In genomic region chr5:1793966-1794895, GRCh38 we compare ENCODE assay signal across 9 cellular contexts. TPM values are rescaled to one million over a fixed set of nuclear protein-coding genes. Genes with fewer than 3 reads are reported as not detected.
DNase-seq lines count a peak whose midpoint lies in the region; ATAC-seq and TF ChIP-seq lines count a peak whose summit lies in the region.
"Had no signal": no experiment of that assay in that cellular context is flagged by ENCODE, and none has a peak within 500 bp of the region (broad histone marks: within the 10 kb centered on the region; RNA-seq: fewer than 3 reads in every experiment).

No MANE protein-coding gene starts in this region.

- no peak for TF ChIP-seq CTCF in Panc1 (IDR thresholded peaks at IDR 0.05)

- H3K27me3 ChIP-seq in Panc1 (ENCODE audit: control insufficient read depth, insufficient read depth, low read length), result no peaks in the 10 kb centered on the region
- no peaks in the 10 kb centered on the region for H3K27me3 ChIP-seq in effector memory CD4-positive, alpha-beta T cell (replicated peaks; ENCODE audit: control insufficient read depth, insufficient read depth, low read length, poor library complexity, severe bottlenecking)
- H3K27me3 ChIP-seq: uterus had no signal

- peak overlapping the region; percentile 81 for H3K4me3 Mint-ChIP-seq in activated CD8-positive, alpha-beta memory T cell treated with anti-CD3 and anti-CD28 coated beads, Interleukin-2, amount 10 ng/mL, durations not matched to agents 7 days and 5 days
- peak overlapping the region; percentile 88 for H3K4me3 Mint-ChIP-seq in stimulated activated effector memory CD8-positive, alpha-beta T cell treated with anti-CD3 and anti-CD28 coated beads, Interleukin-12 subunit alpha, Interleukin-12 subunit beta, amount 100 ng/mL, for 72 hours

- DNase-seq in activated CD8-positive, alpha-beta memory T cell treated with anti-CD3 and anti-CD28 coated beads, Interleukin-2, amount 10 ng/mL, durations not matched to agents 7 days and 5 days, result peak; percentile 72
- no peak for DNase-seq in activated CD8-positive, alpha-beta memory T cell treated with anti-CD3 and anti-CD28 coated beads for 24 hours
- no peak for DNase-seq in Panc1 (ENCODE audit: low read depth, low spot score)
- no peak for DNase-seq in effector memory CD4-positive, alpha-beta T cell
- no peak for DNase-seq in stimulated activated effector memory CD8-positive, alpha-beta T cell treated with anti-CD3 and anti-CD28 coated beads, Interleukin-12 subunit alpha, Interleukin-12 subunit beta, amount 100 ng/mL, for 72 hours (ENCODE audit: low spot score in 2 of 2)
- DNase-seq: uterus had no signal

- H3K4me1 ChIP-seq in Panc1 (ENCODE audit: control insufficient read depth, insufficient read depth, low read length), result peaks cover 25% of the 10 kb centered on the region
- H3K4me1 ChIP-seq in effector memory CD4-positive, alpha-beta T cell (ENCODE audit: control insufficient read depth, insufficient read depth, low read length, poor library complexity, severe bottlenecking), result peaks cover 27% of the 10 kb centered on the region
- H3K4me1 ChIP-seq: uterus had no signal

- ATAC-seq in activated CD8-positive, alpha-beta memory T cell treated with anti-CD3 and anti-CD28 coated beads, Interleukin-2, amount 10 ng/mL, durations not matched to agents 7 days and 5 days, result no peak
- ATAC-seq in Panc1 (0 out of 2 replicates have a peak, but pooled peaks have one; percentile 15), GM18909 (IDR thresholded peaks at IDR 0.05; ENCODE audit: poor library complexity, unreplicated experiment) (no peak), HG03280 (IDR thresholded peaks at IDR 0.05; ENCODE audit: unreplicated experiment) (no peak), GM18511 (IDR thresholded peaks at IDR 0.05; ENCODE audit: unreplicated experiment) (no peak)
- ATAC-seq in stimulated activated effector memory CD8-positive, alpha-beta T cell treated with anti-CD3 and anti-CD28 coated beads, Interleukin-12 subunit alpha, Interleukin-12 subunit beta, amount 100 ng/mL, for 72 hours, result no peak

- POLR2A ChIA-PET in Panc1 (lab: Charles Lee), result no interaction called here

- H3K4me3 ChIP-seq in Panc1 (ENCODE audit: low read depth in 2 of 2, low read length in 2 of 2), result no peak overlapping the region
- no peak overlapping the region for H3K4me3 ChIP-seq in effector memory CD4-positive, alpha-beta T cell (ENCODE audit: insufficient read depth, low read depth, low read length, poor library complexity, severe bottlenecking)
- H3K4me3 ChIP-seq: uterus had no signal

- intact Hi-C loops in Panc1 (cut with micrococcal nuclease; ENCODE audit: unreplicated experiment), result no loop called here

- in situ Hi-C loops in Panc1 (cut with HindIII; ENCODE audit: low pct_unique_long_range_greater_than_20kb, low sequenced_read_pairs), result no loop called here

- no TSS peak for BruUV-seq in Panc1 (replicated peaks; lab: Mats Ljungman, UMichigan)

- H3K27me3 Mint-ChIP-seq in activated CD8-positive, alpha-beta memory T cell treated with anti-CD3 and anti-CD28 coated beads, Interleukin-2, amount 10 ng/mL, durations not matched to agents 7 days and 5 days, result no peaks in the 10 kb centered on the region

- no peaks in the 10 kb centered on the region for H3K9me3 ChIP-seq in Panc1 (ENCODE audit: control insufficient read depth, insufficient read depth, low read depth, low read length)
- no peaks in the 10 kb centered on the region for H3K9me3 ChIP-seq in effector memory CD4-positive, alpha-beta T cell (ENCODE audit: control insufficient read depth, low read length)
- H3K9me3 ChIP-seq: uterus had no signal

- H3K27ac ChIP-seq in Panc1 (ENCODE audit: low read length), result peak overlapping the region; percentile 39; the same call in 1 of the 2 replicates
- H3K27ac ChIP-seq in effector memory CD4-positive, alpha-beta T cell (ENCODE audit: insufficient read depth, low read length, poor library complexity, severe bottlenecking), result peak overlapping the region; percentile 29
- H3K27ac ChIP-seq: uterus had no signal

- H3K27ac Mint-ChIP-seq in activated CD8-positive, alpha-beta memory T cell treated with anti-CD3 and anti-CD28 coated beads, Interleukin-2, amount 10 ng/mL, durations not matched to agents 7 days and 5 days, result peak overlapping the region; percentile 98
- peak overlapping the region; percentile 98 for H3K27ac Mint-ChIP-seq in stimulated activated effector memory CD8-positive, alpha-beta T cell treated with anti-CD3 and anti-CD28 coated beads, Interleukin-12 subunit alpha, Interleukin-12 subunit beta, amount 100 ng/mL, for 72 hours

- CTCF ChIA-PET in activated CD8-positive, alpha-beta memory T cell treated with anti-CD3 and anti-CD28 coated beads, Interleukin-2, amount 10 ng/mL, durations not matched to agents 7 days and 5 days (lab: Charles Lee), result interaction anchor here (1.4 to 1.5 kb wide), 2 partner anchors 21 to 22 kb away, joined by 3 to 6 read pairs; no protein-coding TSS in a partner anchor
- CTCF ChIA-PET in Panc1 (lab: Charles Lee), result no interaction called here

- peaks cover 30% of the 10 kb centered on the region for H3K36me3 Mint-ChIP-seq in activated CD8-positive, alpha-beta memory T cell treated with anti-CD3 and anti-CD28 coated beads, Interleukin-2, amount 10 ng/mL, durations not matched to agents 7 days and 5 days
- peaks cover 48% of the 10 kb centered on the region for H3K36me3 Mint-ChIP-seq in stimulated activated effector memory CD8-positive, alpha-beta T cell treated with anti-CD3 and anti-CD28 coated beads, Interleukin-12 subunit alpha, Interleukin-12 subunit beta, amount 100 ng/mL, for 72 hours

- H3K9me3 Mint-ChIP-seq in activated CD8-positive, alpha-beta memory T cell treated with anti-CD3 and anti-CD28 coated beads, Interleukin-2, amount 10 ng/mL, durations not matched to agents 7 days and 5 days (ENCODE audit: low read depth), result no peaks in the 10 kb centered on the region
- no peaks in the 10 kb centered on the region for H3K9me3 Mint-ChIP-seq in stimulated activated effector memory CD8-positive, alpha-beta T cell treated with anti-CD3 and anti-CD28 coated beads, Interleukin-12 subunit alpha, Interleukin-12 subunit beta, amount 100 ng/mL, for 72 hours

- peaks cover 88% of the 10 kb centered on the region for H3K4me1 Mint-ChIP-seq in activated CD8-positive, alpha-beta memory T cell treated with anti-CD3 and anti-CD28 coated beads, Interleukin-2, amount 10 ng/mL, durations not matched to agents 7 days and 5 days
- peaks cover 91% of the 10 kb centered on the region for H3K4me1 Mint-ChIP-seq in stimulated activated effector memory CD8-positive, alpha-beta T cell treated with anti-CD3 and anti-CD28 coated beads, Interleukin-12 subunit alpha, Interleukin-12 subunit beta, amount 100 ng/mL, for 72 hours

- H3K36me3 ChIP-seq in Panc1 (ENCODE audit: control insufficient read depth, insufficient read depth, low read length), result peaks cover 10% of the 10 kb centered on the region; the same call in 1 of the 2 replicates
- peaks cover 10% of the 10 kb centered on the region for H3K36me3 ChIP-seq in effector memory CD4-positive, alpha-beta T cell (ENCODE audit: control insufficient read depth, insufficient read depth, low read length)
- H3K36me3 ChIP-seq: uterus had no signal

RNA-seq across cellular contexts. Expression of gene MRPL36, which starts 5.4 kb away (rescaled TPM):
- total RNA-seq in activated CD8-positive, alpha-beta memory T cell treated with anti-CD3 and anti-CD28 coated beads, Interleukin-2, amount 10 ng/mL, durations not matched to agents 7 days and 5 days, result 10 to 100 TPM; 62.0 to 84.7 TPM
- total RNA-seq in Panc1 (2021; ENCODE audit: unreplicated experiment), result 79.9 TPM
- 79.2 TPM for polyA plus RNA-seq in Panc1 (2012; ENCODE audit: insufficient read length)

RNA-seq across cellular contexts. Expression of gene NDUFS6, which starts 7.0 kb away (rescaled TPM):
- 10 to 100 TPM; 35.2 to 37.5 TPM for total RNA-seq in activated CD8-positive, alpha-beta memory T cell treated with anti-CD3 and anti-CD28 coated beads, Interleukin-2, amount 10 ng/mL, durations not matched to agents 7 days and 5 days
- total RNA-seq in Panc1 (2021; ENCODE audit: unreplicated experiment), result 70.6 TPM
- 299 TPM for polyA plus RNA-seq in Panc1 (2012; ENCODE audit: insufficient read length)
